Comparison of ENCODE assay signal across 9 cellular contexts in genomic region chr12:72273499-72273837, GRCh38. TPM values are rescaled to one million over a fixed set of nuclear protein-coding genes. Genes with fewer than 3 reads are reported as not detected.
A peak's percentile ranks its signal among the peaks of the same experiment; 100 is the strongest.
DNase-seq lines count a peak whose midpoint lies in the region; ATAC-seq, FAIRE-seq and TF ChIP-seq lines count a peak whose summit lies in the region.
"Had no signal": no experiment of that assay in that cellular context is flagged by ENCODE, and none has a peak within 500 bp of the region (broad histone marks: within the 10 kb centered on the region; RNA-seq: fewer than 3 reads in every experiment).

No MANE protein-coding gene starts in this region.

- TF ChIP-seq CTCF in HFF-Myc (IDR thresholded peaks at IDR 0.05; ENCODE audit: low read depth, low read length, missing control alignments): no peak
- TF ChIP-seq CTCF in chondrocyte (IDR thresholded peaks at IDR 0.05): no peak
- no peak for TF ChIP-seq CTCF in kidney (IDR thresholded peaks at IDR 0.05; ENCODE audit: borderline replicate concordance, extremely low read depth, insufficient read depth)

- no peak overlapping the region for H3K27ac Mint-ChIP-seq in chondrocyte (ENCODE audit: unreplicated experiment)
- H3K27ac Mint-ChIP-seq in stimulated activated effector memory CD8-positive, alpha-beta T cell treated with anti-CD3 and anti-CD28 coated beads, Interleukin-12 subunit alpha, Interleukin-12 subunit beta, amount 100 ng/mL, for 72 hours: no peak overlapping the region

- H3K36me3 ChIP-seq in kidney (ENCODE audit: control insufficient read depth in 1 of 2, insufficient read depth in 2 of 2, low read length in 2 of 2): no peaks in the 10 kb centered on the region

- peak overlapping the region; percentile 64 for H3K4me3 Mint-ChIP-seq in chondrocyte (ENCODE audit: unreplicated experiment)
- H3K4me3 Mint-ChIP-seq in stimulated activated effector memory CD8-positive, alpha-beta T cell treated with anti-CD3 and anti-CD28 coated beads, Interleukin-12 subunit alpha, Interleukin-12 subunit beta, amount 100 ng/mL, for 72 hours: no peak overlapping the region

- H3K4me3 ChIP-seq in HFF-Myc (replicated peaks; ENCODE audit: low read depth, low read length) (peak overlapping the region; percentile 87), kidney (ENCODE audit: low read length in 2 of 2) (peak overlapping the region; percentile 77 to 81)

- intact Hi-C loops in kidney (cut with DNase I): no loop called here

- H3K9me3 ChIP-seq in kidney (ENCODE audit: control insufficient read depth in 1 of 2, low read length in 2 of 2): no peaks in the 10 kb centered on the region

- ATAC-seq in stimulated activated effector memory CD8-positive, alpha-beta T cell treated with anti-CD3 and anti-CD28 coated beads, Interleukin-12 subunit alpha, Interleukin-12 subunit beta, amount 100 ng/mL, for 72 hours: peak; percentile 16

- peaks cover 48% of the 10 kb centered on the region for H3K27me3 Mint-ChIP-seq in chondrocyte (ENCODE audit: low read depth)

- peak overlapping the region; percentile 91 to 93 for H3K27ac ChIP-seq in kidney (ENCODE audit: low read depth in 2 of 2, low read length in 2 of 2)

- peaks cover 4 to 7% of the 10 kb centered on the region in 2 donors for H3K4me1 ChIP-seq in kidney (ENCODE audit: control insufficient read depth in 1 of 2, insufficient read depth in 1 of 2, low read depth in 1 of 2, low read length in 2 of 2)

- peaks cover 16% of the 10 kb centered on the region for H3K4me1 Mint-ChIP-seq in chondrocyte (ENCODE audit: low read depth)
- H3K4me1 Mint-ChIP-seq in stimulated activated effector memory CD8-positive, alpha-beta T cell treated with anti-CD3 and anti-CD28 coated beads, Interleukin-12 subunit alpha, Interleukin-12 subunit beta, amount 100 ng/mL, for 72 hours: no peaks in the 10 kb centered on the region

- no peak for DNase-seq in HFF-Myc (ENCODE audit: extremely low read depth, low read depth)
- peak; percentile 57 for DNase-seq in chondrocyte (ENCODE audit: low spot score)
- DNase-seq in kidney: no peak
- no peak for DNase-seq in stimulated activated effector memory CD8-positive, alpha-beta T cell treated with anti-CD3 and anti-CD28 coated beads, Interleukin-12 subunit alpha, Interleukin-12 subunit beta, amount 100 ng/mL, for 72 hours (ENCODE audit: low spot score in 2 of 2)
- no peak for DNase-seq in cerebellar cortex (ENCODE audit: low spot score)
- DNase-seq in T-helper 1 cell: no peak
- DNase-seq in GM19240 (ENCODE audit: insufficient read length, low spot score): no peak
- DNase-seq in NCI-H345 (lab: John Stamatoyannopoulos, UW): no peak

- no peaks in the 10 kb centered on the region for H3K9me3 Mint-ChIP-seq in chondrocyte (ENCODE audit: low read depth)
- H3K9me3 Mint-ChIP-seq in stimulated activated effector memory CD8-positive, alpha-beta T cell treated with anti-CD3 and anti-CD28 coated beads, Interleukin-12 subunit alpha, Interleukin-12 subunit beta, amount 100 ng/mL, for 72 hours: no peaks in the 10 kb centered on the region

- H3K9ac ChIP-seq in kidney (ENCODE audit: low read length in 2 of 2): peak overlapping the region; percentile 17 to 89

- FAIRE-seq in kidney (lab: Jason Lieb, UNC): no peak
- FAIRE-seq: TTC549 had no signal

- no peaks in the 10 kb centered on the region for H3K36me3 Mint-ChIP-seq in chondrocyte (ENCODE audit: low read depth)
- H3K36me3 Mint-ChIP-seq in stimulated activated effector memory CD8-positive, alpha-beta T cell treated with anti-CD3 and anti-CD28 coated beads, Interleukin-12 subunit alpha, Interleukin-12 subunit beta, amount 100 ng/mL, for 72 hours: no peaks in the 10 kb centered on the region

RNA-seq across cellular contexts. Expression of gene TRHDE, which starts 1.3 kb away (rescaled TPM):
- total RNA-seq in chondrocyte (0.34 to 1.2 TPM (median 0.87 TPM) in 3 replicates), kidney (18.6 TPM)
- polyA plus RNA-seq in kidney (ENCODE audit: insufficient read depth, low read depth, low replicate concordance): 1.6 TPM
